Comparison of ENCODE assay signal across 1 cellular context in the genomic region with DNA sequence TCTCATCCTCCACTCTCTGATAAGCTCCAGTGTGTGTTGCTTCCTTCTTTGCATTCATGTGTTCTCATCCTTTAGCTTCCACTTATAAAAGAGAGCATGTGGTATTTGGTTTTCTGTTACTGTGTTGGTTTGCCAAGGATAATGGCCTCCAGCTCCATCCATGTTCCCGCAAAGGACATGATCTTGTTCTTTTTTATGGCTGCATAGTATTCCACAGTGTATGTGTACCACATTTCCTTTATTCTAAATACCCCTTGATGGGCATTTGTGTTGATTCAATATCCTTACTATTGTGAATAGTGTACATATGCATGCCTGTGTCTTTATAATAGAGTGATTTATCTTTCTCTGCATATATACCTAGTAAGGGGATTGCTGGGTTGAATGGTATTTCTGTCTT.
A peak's percentile ranks its signal among the peaks of the same experiment; 100 is the strongest.
TF ChIP-seq lines count a peak whose summit lies in the region.

No MANE protein-coding gene starts in this region.

TF ChIP-seq in K562, 482 proteins besides CTCF, POLR2A, EP300 and RAD21 (continued from another document):
- TF ChIP-seq BRF2 (IDR thresholded peaks at IDR 0.05; ENCODE audit: borderline replicate concordance, insufficient read depth, insufficient read length): no peak
- TF ChIP-seq NFIX (CRISPR knock-in tag; IDR thresholded peaks at IDR 0.05; ENCODE audit: low read depth): no peak
- TF ChIP-seq TAF1 (IDR thresholded peaks at IDR 0.05; ENCODE audit: control insufficient read depth, extremely low read depth, insufficient read depth, low read length, severe bottlenecking): no peak
- peak; percentile 62 for TF ChIP-seq RBM25 (IDR thresholded peaks at IDR 0.05; ENCODE audit: low read depth, low read length, severe bottlenecking)
- TF ChIP-seq SRSF9 (IDR thresholded peaks at IDR 0.05; ENCODE audit: borderline replicate concordance, low read depth, low read length): no peak
- no peak for TF ChIP-seq KDM5B (IDR thresholded peaks at IDR 0.05; ENCODE audit: insufficient replicate concordance, low read depth, low read length)
- no peak for TF ChIP-seq RFX1 (IDR thresholded peaks at IDR 0.05)
- TF ChIP-seq ZNF318 (IDR thresholded peaks at IDR 0.05; ENCODE audit: borderline replicate concordance in 1 of 2, low read depth in 1 of 2): no peak
- no peak for TF ChIP-seq RBM15 (IDR thresholded peaks at IDR 0.05; ENCODE audit: insufficient read depth, low read length)
- no peak for TF ChIP-seq TCFL5 (CRISPR knock-in tag; conservative IDR thresholded peaks at IDR 0.05)
- peak; percentile 80 for TF ChIP-seq ZNF146 (CRISPR knock-in tag; IDR thresholded peaks at IDR 0.05; ENCODE audit: unreplicated experiment)
- no peak for TF ChIP-seq ZC3H8 (IDR thresholded peaks at IDR 0.05)
- TF ChIP-seq SMC3 (conservative IDR thresholded peaks at IDR 0.05; ENCODE audit: insufficient read depth, low read depth, low read length): no peak
- no peak for TF ChIP-seq ZNF766 (CRISPR knock-in tag; conservative IDR thresholded peaks at IDR 0.05)
TF ChIP-seq in K562: peak in this region for 2.
